In the genomic region with DNA sequence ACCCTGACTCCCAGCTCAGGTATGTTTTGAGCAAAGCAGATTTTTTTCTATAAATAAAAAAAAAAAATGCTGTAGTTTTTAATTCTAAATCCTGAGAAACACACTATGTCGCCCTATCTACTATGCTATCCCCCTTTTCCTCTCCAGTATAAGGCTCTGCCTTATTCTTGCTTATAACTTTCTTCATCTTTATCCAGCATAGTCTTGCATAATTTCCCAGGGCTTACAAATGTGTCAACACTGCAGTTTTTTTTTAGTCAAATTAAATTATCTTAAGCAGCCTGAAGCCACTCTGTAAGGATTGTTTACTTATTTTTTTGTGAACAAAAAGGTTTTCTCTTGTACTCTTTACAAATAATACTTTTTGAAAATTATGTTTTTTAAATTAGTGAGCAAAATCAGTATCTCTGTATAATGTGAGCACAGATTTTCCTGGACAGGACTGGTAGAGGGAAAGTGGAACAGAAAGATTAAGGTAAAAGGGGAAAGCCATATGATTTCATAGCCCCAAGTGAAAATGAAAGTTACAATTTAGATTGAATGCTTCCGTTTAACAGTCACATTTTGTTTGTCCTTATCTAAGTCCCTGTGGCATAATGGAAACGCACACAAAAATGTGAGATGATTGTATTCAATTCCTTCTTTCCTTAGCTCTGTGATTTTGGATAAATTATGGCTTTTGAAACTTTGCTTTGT, we compare ENCODE assay signal across 17 cellular contexts. TPM values are rescaled to one million over a fixed set of nuclear protein-coding genes. Genes with fewer than 3 reads are reported as not detected.
DNase-seq lines count a peak whose midpoint lies in the region; ATAC-seq and TF ChIP-seq lines count a peak whose summit lies in the region.
"Had no signal": no experiment of that assay in that cellular context is flagged by ENCODE, and none has a peak within 500 bp of the region (broad histone marks: within the 10 kb centered on the region; RNA-seq: fewer than 3 reads in every experiment).

No MANE protein-coding gene starts in this region.

- no peak overlapping the region for H2AK9ac ChIP-seq in IMR-90 (replicated peaks; ENCODE audit: low read depth, low read length, poor library complexity)

- H3K4me2 ChIP-seq in IMR-90 (ENCODE audit: low read depth, low read length) = peak overlapping the region; percentile 10; the same call in 1 of the 2 replicates

- no peak overlapping the region for H3K4me3 Mint-ChIP-seq in stimulated activated naive CD8-positive, alpha-beta T cell treated with anti-CD3 and anti-CD28 coated beads, Interleukin-15, amount 100 ng/mL, for 72 hours
- H3K4me3 Mint-ChIP-seq: activated CD4-positive, alpha-beta T cell treated with anti-CD3 and anti-CD28 coated beads, Interleukin-2, amount 10 ng/mL, durations not matched to agents 24 days and 14 days had no signal

- H4K91ac ChIP-seq in IMR-90 (ENCODE audit: insufficient read depth, low read depth, low read length) = no peak overlapping the region

- CTCF ChIA-PET in GM10248 (lab: Yijun Ruan, JAX) = no interaction called here
- CTCF ChIA-PET in IMR-90 (lab: Yijun Ruan, JAX) = interaction anchor here (0.9 kb wide), 1 partner anchor 18 kb away, joined by 3 read pairs; no protein-coding TSS in a partner anchor

- peaks cover 9 to 13% of the 10 kb centered on the region in 2 donors for H3K9me3 Mint-ChIP-seq in stimulated activated naive CD8-positive, alpha-beta T cell treated with anti-CD3 and anti-CD28 coated beads, Interleukin-15, amount 100 ng/mL, for 72 hours
- H3K9me3 Mint-ChIP-seq: activated CD4-positive, alpha-beta T cell treated with anti-CD3 and anti-CD28 coated beads, Interleukin-2, amount 10 ng/mL, durations not matched to agents 24 days and 14 days had no signal

- in situ Hi-C loops in IMR-90 (cut with MboI; ENCODE audit: low sequenced_read_pairs) = no loop called here

- H3K27ac ChIP-seq in IMR-90 (ENCODE audit: insufficient read depth, low read length) = no peak overlapping the region
- H3K27ac ChIP-seq: heart right ventricle had no signal

- H3K27me3 Mint-ChIP-seq in stimulated activated naive CD8-positive, alpha-beta T cell treated with anti-CD3 and anti-CD28 coated beads, Interleukin-15, amount 100 ng/mL, for 72 hours = no peaks in the 10 kb centered on the region
- H3K27me3 Mint-ChIP-seq: activated CD4-positive, alpha-beta T cell treated with anti-CD3 and anti-CD28 coated beads, Interleukin-2, amount 10 ng/mL, durations not matched to agents 24 days and 14 days had no signal

- H3K27ac Mint-ChIP-seq in stimulated activated naive CD8-positive, alpha-beta T cell treated with anti-CD3 and anti-CD28 coated beads, Interleukin-15, amount 100 ng/mL, for 72 hours = no peak overlapping the region
- H3K27ac Mint-ChIP-seq: activated CD4-positive, alpha-beta T cell treated with anti-CD3 and anti-CD28 coated beads, Interleukin-2, amount 10 ng/mL, durations not matched to agents 24 days and 14 days had no signal

- no peaks in the 10 kb centered on the region for H3K4me1 Mint-ChIP-seq in stimulated activated naive CD8-positive, alpha-beta T cell treated with anti-CD3 and anti-CD28 coated beads, Interleukin-15, amount 100 ng/mL, for 72 hours
- H3K4me1 Mint-ChIP-seq: activated CD4-positive, alpha-beta T cell treated with anti-CD3 and anti-CD28 coated beads, Interleukin-2, amount 10 ng/mL, durations not matched to agents 24 days and 14 days had no signal

- no peaks in the 10 kb centered on the region for H3K9me1 ChIP-seq in IMR-90 (ENCODE audit: insufficient read depth, low read length)

- no peak for TF ChIP-seq CTCF in GM10248 (IDR thresholded peaks at IDR 0.05; ENCODE audit: control extremely low read depth, extremely low read depth, low read depth, missing control alignments)
- TF ChIP-seq CTCF in IMR-90 (conservative IDR thresholded peaks at IDR 0.05; ENCODE audit: low read depth, low read length) = no peak
- no peak for TF ChIP-seq CTCF in lower leg skin (IDR thresholded peaks at IDR 0.05)

- no peak overlapping the region for H3K18ac ChIP-seq in IMR-90 (ENCODE audit: low read depth, low read length)

- no peak overlapping the region for H3K4me3 ChIP-seq in IMR-90 (ENCODE audit: insufficient read depth, low read depth, low read length)
- H3K4me3 ChIP-seq in lower leg skin (ENCODE audit: low read depth, poor library complexity, severe bottlenecking) = no peak overlapping the region
- H3K4me3 ChIP-seq: heart right ventricle had no signal

- H3K27me3 ChIP-seq in IMR-90 (ENCODE audit: control insufficient read depth, insufficient read depth, low read length) = no peaks in the 10 kb centered on the region
- H3K27me3 ChIP-seq: heart right ventricle had no signal

- dilution Hi-C loops in IMR-90 (cut with HindIII; ENCODE audit: low sequenced_read_pairs, unreplicated experiment) = no loop called here

- no peak overlapping the region for H4K8ac ChIP-seq in IMR-90 (ENCODE audit: low read depth in 2 of 2, low read length in 2 of 2)

- no peaks in the 10 kb centered on the region for H3K36me3 ChIP-seq in IMR-90 (ENCODE audit: control insufficient read depth, insufficient read depth, low read length)
- H3K36me3 ChIP-seq: heart right ventricle had no signal

- H3K4me1 ChIP-seq in IMR-90 (ENCODE audit: control insufficient read depth, insufficient read depth, low read length) = no peaks in the 10 kb centered on the region

- H3K9me3 ChIP-seq in IMR-90 (ENCODE audit: control insufficient read depth, insufficient read depth, low read length) = no peaks in the 10 kb centered on the region

- no peak overlapping the region for H3K14ac ChIP-seq in IMR-90 (replicated peaks; ENCODE audit: low read depth, low read length)

- no peak overlapping the region for H3K9ac ChIP-seq in IMR-90 (ENCODE audit: low read depth, low read length)

- no peak overlapping the region for H3K4ac ChIP-seq in IMR-90 (ENCODE audit: low read depth, low read length)

- H3K23ac ChIP-seq in IMR-90 (ENCODE audit: low read depth, low read length) = no peak overlapping the region

- BruUV-seq in IMR-90 (replicated peaks; lab: Mats Ljungman, UMichigan) = no TSS peak

- peak; percentile 16 for DNase-seq in GM10248 (ENCODE audit: extremely low spot score)
- no peak for DNase-seq in IMR-90
- no peak for DNase-seq in lower leg skin (ENCODE audit: low spot score in 2 of 2)
- DNase-seq in stimulated activated naive CD8-positive, alpha-beta T cell treated with anti-CD3 and anti-CD28 coated beads, Interleukin-15, amount 100 ng/mL, for 72 hours = no peak
- no peak for DNase-seq in activated gamma-delta T cell (lab: John Stamatoyannopoulos, UW)
- no peak for DNase-seq in GM03348 (ENCODE audit: low spot score)
- DNase-seq: activated CD4-positive, alpha-beta T cell treated with anti-CD3 and anti-CD28 coated beads, Interleukin-2, amount 10 ng/mL, durations not matched to agents 24 days and 14 days; activated effector memory CD4-positive, alpha-beta T cell treated with anti-CD3 and anti-CD28 coated beads, Interleukin-2, amount 50 U/mL, for 16 hours; DMS153; heart right ventricle; Kasumi-1; stimulated activated CD8-positive, alpha-beta memory T cell treated with anti-CD3 and anti-CD28 coated beads, Interleukin-4, amount 100 ng/mL, for 48 hours had no signal

- H3K56ac ChIP-seq in IMR-90 (ENCODE audit: extremely low read depth, insufficient read depth, low read length) = no peak overlapping the region

- H2AFZ ChIP-seq in IMR-90 (replicated peaks; ENCODE audit: low read length, poor library complexity) = no peak overlapping the region

- no peak overlapping the region for H2BK5ac ChIP-seq in IMR-90 (ENCODE audit: low read depth, low read length, poor library complexity, severe bottlenecking)

- no CpG with 5 or more reads among the region's 3 CpGs for WGBS in IMR-90 (ENCODE audit: extremely low coverage in 2 of 2, insufficient read length in 1 of 2), 2 experiments
- 22 to 49% methylated on average over 3 of the region's 3 CpGs for WGBS in lower leg skin, 2 donors

- no peaks in the 10 kb centered on the region for H4K20me1 ChIP-seq in IMR-90 (ENCODE audit: insufficient read depth, low read length)

- no peak overlapping the region for H2BK15ac ChIP-seq in IMR-90 (ENCODE audit: low read depth, low read length)

- H2AK5ac ChIP-seq in IMR-90 (ENCODE audit: low read depth, low read length) = no peak overlapping the region

- peak; percentile 83 for ATAC-seq in GM19452 (IDR thresholded peaks at IDR 0.05; ENCODE audit: unreplicated experiment)
- ATAC-seq in HG02759 (IDR thresholded peaks at IDR 0.05; ENCODE audit: unreplicated experiment) = peak; percentile 78
- no peak for ATAC-seq in IMR-90 (ENCODE audit: low read depth)
- ATAC-seq in stimulated activated naive CD8-positive, alpha-beta T cell treated with anti-CD3 and anti-CD28 coated beads, Interleukin-15, amount 100 ng/mL, for 72 hours = no peak

- intact Hi-C loops in IMR-90 (cut with micrococcal nuclease) (no loop called here), lower leg skin (cut with DNase I; ENCODE audit: low total_unique reads) (no loop called here)

- H3K79me1 ChIP-seq in IMR-90 (ENCODE audit: low read depth in 1 of 2, low read length in 2 of 2) = no peaks in the 10 kb centered on the region

- POLR2A ChIA-PET in GM10248 (lab: Yijun Ruan, JAX) (no interaction called here), IMR-90 (lab: Charles Lee; ENCODE audit: unreplicated experiment) (no interaction called here)

- no peak overlapping the region for H2BK20ac ChIP-seq in IMR-90 (ENCODE audit: low read depth, low read length)

- no peak overlapping the region for H4K5ac ChIP-seq in IMR-90 (ENCODE audit: low read depth, low read length)

- TF ChIP-seq POLR2A in IMR-90 (IDR thresholded peaks at IDR 0.05; ENCODE audit: low read depth, low read length) = no peak
- no peak for TF ChIP-seq POLR2A in lower leg skin (IDR thresholded peaks at IDR 0.05)

- no peak for TF ChIP-seq RAD21 in IMR-90 (IDR thresholded peaks at IDR 0.05; ENCODE audit: low read length)

- H2BK120ac ChIP-seq in IMR-90 (ENCODE audit: low read depth, low read length) = no peak overlapping the region

TF ChIP-seq in IMR-90, 13 proteins besides CTCF, POLR2A, EP300 and RAD21:
- peak; percentile 59 for TF ChIP-seq MAFK (IDR thresholded peaks at IDR 0.05; ENCODE audit: low read depth, low read length)
- no peak for TF ChIP-seq RCOR1 (IDR thresholded peaks at IDR 0.05; ENCODE audit: insufficient replicate concordance, low read length)

RNA-seq across cellular contexts. Expression of a gene that starts 5.6 kb away (rescaled TPM):
- total RNA-seq in IMR-90 (2012; rRNA removed) = not detected in 2 replicates
- polyA plus RNA-seq in IMR-90 (2012; rRNA removed) = not detected in 2 replicates
- polyA plus RNA-seq in IMR-90 (2012; cell fraction: cytosol; rRNA removed) = not detected in 2 replicates
- not detected in 2 replicates for polyA plus RNA-seq in IMR-90 (2012; cell fraction: nucleus; rRNA removed; ENCODE audit: low replicate concordance)
- not detected for total RNA-seq in lower leg skin
- total RNA-seq: activated CD4-positive, alpha-beta T cell treated with anti-CD3 and anti-CD28 coated beads, Interleukin-2, amount 10 ng/mL, durations not matched to agents 24 days and 14 days; heart right ventricle; lung microvascular endothelial cell; osteoblast; T-helper 1 cell treated with Interleukin-12 subunit alpha and Interleukin-12 subunit beta and Interleukin-4 antibody, amounts not matched to agents 30 ng/mL and 1 ng/mL, for 36 hours had no signal
- polyA plus RNA-seq: heart right ventricle had no signal

Comparison
In these comparisons a context has a peak if more than half of its experiments do, and no peak if none do; other contexts are left out.
1. ATAC-seq: peak in GM19452 (single experiment) and HG02759 (single experiment); none in IMR-90 (single experiment) and stimulated activated naive CD8-positive, alpha-beta T cell treated with anti-CD3 and anti-CD28 coated beads, Interleukin-15, amount 100 ng/mL, for 72 hours (single experiment).